ENCODE assay signal across 1 cellular context in the genomic region with DNA sequence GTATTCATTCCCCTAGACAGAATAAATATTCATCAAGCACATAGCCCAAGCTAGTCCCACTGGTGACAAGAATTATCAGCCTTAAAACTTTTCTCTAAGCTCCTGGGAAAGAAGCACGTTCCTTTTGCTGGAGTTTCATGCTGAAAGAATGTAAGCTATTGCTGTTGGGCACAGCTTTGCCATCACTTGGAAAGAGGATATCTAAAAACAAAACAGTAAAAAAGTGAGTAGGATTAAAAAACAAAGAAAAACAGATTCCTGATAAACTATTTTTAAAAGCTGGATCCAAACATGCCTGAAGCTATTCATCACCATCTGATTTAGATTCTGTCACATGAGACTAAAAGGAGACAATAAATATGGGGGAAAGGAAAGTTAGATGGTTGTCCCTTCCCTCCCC.
TF ChIP-seq lines count a peak whose summit lies in the region.

No MANE protein-coding gene starts in this region.

TF ChIP-seq in SK-N-SH, 30 proteins besides CTCF, POLR2A, EP300 and RAD21 (continued from another document):
- TF ChIP-seq, protein P1, sequence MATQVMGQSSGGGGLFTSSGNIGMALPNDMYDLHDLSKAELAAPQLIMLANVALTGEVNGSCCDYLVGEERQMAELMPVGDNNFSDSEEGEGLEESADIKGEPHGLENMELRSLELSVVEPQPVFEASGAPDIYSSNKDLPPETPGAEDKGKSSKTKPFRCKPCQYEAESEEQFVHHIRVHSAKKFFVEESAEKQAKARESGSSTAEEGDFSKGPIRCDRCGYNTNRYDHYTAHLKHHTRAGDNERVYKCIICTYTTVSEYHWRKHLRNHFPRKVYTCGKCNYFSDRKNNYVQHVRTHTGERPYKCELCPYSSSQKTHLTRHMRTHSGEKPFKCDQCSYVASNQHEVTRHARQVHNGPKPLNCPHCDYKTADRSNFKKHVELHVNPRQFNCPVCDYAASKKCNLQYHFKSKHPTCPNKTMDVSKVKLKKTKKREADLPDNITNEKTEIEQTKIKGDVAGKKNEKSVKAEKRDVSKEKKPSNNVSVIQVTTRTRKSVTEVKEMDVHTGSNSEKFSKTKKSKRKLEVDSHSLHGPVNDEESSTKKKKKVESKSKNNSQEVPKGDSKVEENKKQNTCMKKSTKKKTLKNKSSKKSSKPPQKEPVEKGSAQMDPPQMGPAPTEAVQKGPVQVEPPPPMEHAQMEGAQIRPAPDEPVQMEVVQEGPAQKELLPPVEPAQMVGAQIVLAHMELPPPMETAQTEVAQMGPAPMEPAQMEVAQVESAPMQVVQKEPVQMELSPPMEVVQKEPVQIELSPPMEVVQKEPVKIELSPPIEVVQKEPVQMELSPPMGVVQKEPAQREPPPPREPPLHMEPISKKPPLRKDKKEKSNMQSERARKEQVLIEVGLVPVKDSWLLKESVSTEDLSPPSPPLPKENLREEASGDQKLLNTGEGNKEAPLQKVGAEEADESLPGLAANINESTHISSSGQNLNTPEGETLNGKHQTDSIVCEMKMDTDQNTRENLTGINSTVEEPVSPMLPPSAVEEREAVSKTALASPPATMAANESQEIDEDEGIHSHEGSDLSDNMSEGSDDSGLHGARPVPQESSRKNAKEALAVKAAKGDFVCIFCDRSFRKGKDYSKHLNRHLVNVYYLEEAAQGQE (IDR thresholded peaks at IDR 0.05; ENCODE audit: low read depth, low read length) = no peak
- TF ChIP-seq NRF1 (IDR thresholded peaks at IDR 0.05; ENCODE audit: low read depth, low read length) = no peak
- TF ChIP-seq, protein P2, sequence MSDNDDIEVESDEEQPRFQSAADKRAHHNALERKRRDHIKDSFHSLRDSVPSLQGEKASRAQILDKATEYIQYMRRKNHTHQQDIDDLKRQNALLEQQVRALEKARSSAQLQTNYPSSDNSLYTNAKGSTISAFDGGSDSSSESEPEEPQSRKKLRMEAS (IDR thresholded peaks at IDR 0.05; ENCODE audit: low read depth) = 0 out of 2 replicates have a peak, but pooled peaks have one; percentile 21
- TF ChIP-seq YY1 (IDR thresholded peaks at IDR 0.05; ENCODE audit: low read depth) = no peak
- TF ChIP-seq RFX5 (IDR thresholded peaks at IDR 0.05; ENCODE audit: low read length) = no peak
- TF ChIP-seq FOXM1 (IDR thresholded peaks at IDR 0.05; ENCODE audit: low read depth) = no peak
- TF ChIP-seq, protein P3, sequence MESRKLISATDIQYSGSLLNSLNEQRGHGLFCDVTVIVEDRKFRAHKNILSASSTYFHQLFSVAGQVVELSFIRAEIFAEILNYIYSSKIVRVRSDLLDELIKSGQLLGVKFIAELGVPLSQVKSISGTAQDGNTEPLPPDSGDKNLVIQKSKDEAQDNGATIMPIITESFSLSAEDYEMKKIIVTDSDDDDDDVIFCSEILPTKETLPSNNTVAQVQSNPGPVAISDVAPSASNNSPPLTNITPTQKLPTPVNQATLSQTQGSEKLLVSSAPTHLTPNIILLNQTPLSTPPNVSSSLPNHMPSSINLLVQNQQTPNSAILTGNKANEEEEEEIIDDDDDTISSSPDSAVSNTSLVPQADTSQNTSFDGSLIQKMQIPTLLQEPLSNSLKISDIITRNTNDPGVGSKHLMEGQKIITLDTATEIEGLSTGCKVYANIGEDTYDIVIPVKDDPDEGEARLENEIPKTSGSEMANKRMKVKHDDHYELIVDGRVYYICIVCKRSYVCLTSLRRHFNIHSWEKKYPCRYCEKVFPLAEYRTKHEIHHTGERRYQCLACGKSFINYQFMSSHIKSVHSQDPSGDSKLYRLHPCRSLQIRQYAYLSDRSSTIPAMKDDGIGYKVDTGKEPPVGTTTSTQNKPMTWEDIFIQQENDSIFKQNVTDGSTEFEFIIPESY (IDR thresholded peaks at IDR 0.05; ENCODE audit: borderline replicate concordance, low read depth) = no peak
- TF ChIP-seq FOXJ3 (CRISPR knock-in tag; IDR thresholded peaks at IDR 0.05) = no peak
- TF ChIP-seq NFIC (IDR thresholded peaks at IDR 0.05; ENCODE audit: borderline replicate concordance) = no peak
- peak; percentile 40; the same call in 1 of the 2 replicates for TF ChIP-seq FOSL2 (IDR thresholded peaks at IDR 0.05; ENCODE audit: borderline replicate concordance, low read depth)
- 0 out of 2 replicates have a peak, but pooled peaks have one; percentile 10 for TF ChIP-seq RXRA (IDR thresholded peaks at IDR 0.05; ENCODE audit: borderline replicate concordance, low read depth)
